Comparison of ENCODE assay signal across 12 cellular contexts in genomic region chr16:23362460-23363317, GRCh38.
DNase-seq lines count a peak whose midpoint lies in the region; ATAC-seq and TF ChIP-seq lines count a peak whose summit lies in the region.
"Had no signal": no experiment of that assay in that cellular context is flagged by ENCODE, and none has a peak within 500 bp of the region (broad histone marks: within the 10 kb centered on the region; RNA-seq: fewer than 3 reads in every experiment).

No MANE protein-coding gene starts in this region.

- no peaks in the 10 kb centered on the region for H3K79me1 ChIP-seq in trophoblast cell (ENCODE audit: low read length)

- no peak overlapping the region for H2BK5ac ChIP-seq in trophoblast cell (ENCODE audit: low read depth, low read length, poor library complexity)

- H3K4me3 ChIP-seq in esophagus muscularis mucosa (no peak overlapping the region), trophoblast cell (ENCODE audit: low read depth, low read length) (peak overlapping the region; percentile 28), GM23248 (no peak overlapping the region)

- intact Hi-C loops in esophagus muscularis mucosa (cut with DNase I): no loop called here

- TF ChIP-seq EP300 in esophagus muscularis mucosa (IDR thresholded peaks at IDR 0.05): no peak

- H3K14ac ChIP-seq in trophoblast cell (ENCODE audit: low read length): no peak overlapping the region

- no peak for TF ChIP-seq CTCF in esophagus muscularis mucosa (IDR thresholded peaks at IDR 0.05)

- H3K36me3 ChIP-seq in esophagus muscularis mucosa: no peaks in the 10 kb centered on the region
- no peaks in the 10 kb centered on the region for H3K36me3 ChIP-seq in trophoblast cell (ENCODE audit: control insufficient read depth in 1 of 2, insufficient read depth in 2 of 2, low read length in 2 of 2)
- H3K36me3 ChIP-seq in GM23248 (ENCODE audit: low read depth): no peaks in the 10 kb centered on the region

- DNase-seq in DMS153 treated with DMSO at 0.1 percent for 48 hours (lab: John Stamatoyannopoulos, UW; ENCODE audit: unreplicated experiment) (peak; percentile 93), NCI-H345 (lab: John Stamatoyannopoulos, UW) (peak; percentile 67), esophagus muscularis mucosa (ENCODE audit: extremely low spot score) (no peak), trophoblast cell (peak; percentile 65 to 67), GM23248 (no peak), nucleus accumbens (lab: John Stamatoyannopoulos, UW) (no peak)
- DNase-seq: cerebellar nuclear complex, hypothalamus, T1000 had no signal

- no peak overlapping the region for H3K23ac ChIP-seq in trophoblast cell (ENCODE audit: low read length)

- H3K27me3 Mint-ChIP-seq in activated T-helper 17 cell treated with anti-CD3 and anti-CD28 coated beads, Interleukin-2, amount 50 U/mL, for 72 hours: peaks cover 4% of the 10 kb centered on the region

- H4K8ac ChIP-seq in trophoblast cell (ENCODE audit: low read depth, low read length): no peak overlapping the region

- no peaks in the 10 kb centered on the region for H4K20me1 ChIP-seq in GM23248 (ENCODE audit: insufficient read depth)

- no peak overlapping the region for H2AFZ ChIP-seq in trophoblast cell (ENCODE audit: insufficient read depth, low read length, poor library complexity)
- H2AFZ ChIP-seq in GM23248: no peak overlapping the region

- H3K27ac ChIP-seq in esophagus muscularis mucosa (replicated peaks in 1 of 4) (peak overlapping the region; percentile 19 to 42 (median 26)), trophoblast cell (ENCODE audit: low read depth, low read length) (no peak overlapping the region), GM23248 (no peak overlapping the region)

- H3K9me2 ChIP-seq in GM23248 (ENCODE audit: insufficient read depth): no peaks in the 10 kb centered on the region

- no peak overlapping the region for H2BK120ac ChIP-seq in trophoblast cell (ENCODE audit: insufficient read depth, low read length, poor library complexity)

- 57% methylated on average over 10 of the region's 11 CpGs for WGBS in esophagus muscularis mucosa
- no CpG with 5 or more reads among the region's 11 CpGs for WGBS in trophoblast cell (ENCODE audit: extremely low coverage, insufficient coverage, insufficient read length)
- WGBS in GM23248 (ENCODE audit: low coverage in 1 of 2, low lambda C conversion rate in 2 of 2, missing lambda C conversion rate in 2 of 2), 2 experiments: 55 to 61% methylated on average over 11 of the region's 11 CpGs

- H3K4me1 Mint-ChIP-seq in activated T-helper 17 cell treated with anti-CD3 and anti-CD28 coated beads, Interleukin-2, amount 50 U/mL, for 72 hours: peaks cover 8% of the 10 kb centered on the region
- H3K4me1 Mint-ChIP-seq: neural crest cell had no signal

- H3K9me3 Mint-ChIP-seq in activated T-helper 17 cell treated with anti-CD3 and anti-CD28 coated beads, Interleukin-2, amount 50 U/mL, for 72 hours: no peaks in the 10 kb centered on the region
- H3K9me3 Mint-ChIP-seq: neural crest cell had no signal

- ATAC-seq in GM19324 (IDR thresholded peaks at IDR 0.05; ENCODE audit: low FRiP score, unreplicated experiment): no peak
- no peak for ATAC-seq in activated T-helper 17 cell treated with anti-CD3 and anti-CD28 coated beads, Interleukin-2, amount 50 U/mL, for 72 hours (replicated peaks)

- H3K27me3 ChIP-seq in esophagus muscularis mucosa: peaks cover 0 to 4% (median 0%) of the 10 kb centered on the region in 4 donors
- no peaks in the 10 kb centered on the region for H3K27me3 ChIP-seq in trophoblast cell (ENCODE audit: insufficient read depth, low read length)
- no peaks in the 10 kb centered on the region for H3K27me3 ChIP-seq in GM23248 (replicated peaks; ENCODE audit: insufficient read depth)

- no peak overlapping the region for H2AK5ac ChIP-seq in trophoblast cell (ENCODE audit: low read length)

- in situ Hi-C loops in GM23248 (cut with MboI): no loop called here

- no peak overlapping the region for H3K18ac ChIP-seq in trophoblast cell (ENCODE audit: low read length)

- peaks cover 6 to 15% (median 11%) of the 10 kb centered on the region in 4 donors for H3K4me1 ChIP-seq in esophagus muscularis mucosa
- no peaks in the 10 kb centered on the region for H3K4me1 ChIP-seq in trophoblast cell (ENCODE audit: control insufficient read depth in 1 of 2, insufficient read depth in 2 of 2, low read length in 2 of 2)
- no peaks in the 10 kb centered on the region for H3K4me1 ChIP-seq in GM23248 (ENCODE audit: insufficient read depth)

- H3K4me3 Mint-ChIP-seq in activated T-helper 17 cell treated with anti-CD3 and anti-CD28 coated beads, Interleukin-2, amount 50 U/mL, for 72 hours: no peak overlapping the region
- H3K4me3 Mint-ChIP-seq: neural crest cell had no signal

- no peak overlapping the region for H3K27ac Mint-ChIP-seq in activated T-helper 17 cell treated with anti-CD3 and anti-CD28 coated beads, Interleukin-2, amount 50 U/mL, for 72 hours

- H4K91ac ChIP-seq in trophoblast cell (ENCODE audit: low read depth, low read length): no peak overlapping the region

- H3K36me3 Mint-ChIP-seq in activated T-helper 17 cell treated with anti-CD3 and anti-CD28 coated beads, Interleukin-2, amount 50 U/mL, for 72 hours (ENCODE audit: low read depth): no peaks in the 10 kb centered on the region

- no peak overlapping the region for H3K4ac ChIP-seq in trophoblast cell (ENCODE audit: low read depth, low read length)

- no peaks in the 10 kb centered on the region for H3F3A ChIP-seq in GM23248 (ENCODE audit: insufficient read depth)

- H4K12ac ChIP-seq in trophoblast cell (ENCODE audit: low read depth, low read length): no peak overlapping the region

- H2BK12ac ChIP-seq in trophoblast cell (ENCODE audit: low read length): no peak overlapping the region

- H3K79me2 ChIP-seq in trophoblast cell (ENCODE audit: control insufficient read depth, insufficient read depth, low read length, poor library complexity) (no peaks in the 10 kb centered on the region), GM23248 (ENCODE audit: insufficient read depth) (no peaks in the 10 kb centered on the region)

- H3K4me2 ChIP-seq in trophoblast cell (ENCODE audit: low read length): no peak overlapping the region
- H3K4me2 ChIP-seq in GM23248 (ENCODE audit: unreplicated experiment): no peak overlapping the region

- no peak for TF ChIP-seq POLR2A in esophagus muscularis mucosa (IDR thresholded peaks at IDR 0.05; ENCODE audit: low read depth)

- H3K9me3 ChIP-seq in esophagus muscularis mucosa: no peaks in the 10 kb centered on the region
- H3K9me3 ChIP-seq in trophoblast cell (ENCODE audit: insufficient read depth, low read depth, low read length): peaks cover 1% of the 10 kb centered on the region
- H3K9me3 ChIP-seq in GM23248 (ENCODE audit: low read depth): no peaks in the 10 kb centered on the region

- no peak overlapping the region for H3K9ac ChIP-seq in trophoblast cell (ENCODE audit: low read length)
- no peak overlapping the region for H3K9ac ChIP-seq in GM23248

Comparison
In these comparisons a context has a peak if more than half of its experiments do, and no peak if none do; other contexts are left out.
1. DNase-seq: peak in DMS153 treated with DMSO at 0.1 percent for 48 hours (single experiment), NCI-H345 (single experiment) and trophoblast cell (2 of 2); none in esophagus muscularis mucosa (single experiment), GM23248 (single experiment) and nucleus accumbens (0 of 56).
2. H3K27ac ChIP-seq: peak in esophagus muscularis mucosa (4 of 4); none in trophoblast cell (single experiment) and GM23248 (single experiment).